Comparison of ENCODE assay signal across 18 cellular contexts in the genomic region with DNA sequence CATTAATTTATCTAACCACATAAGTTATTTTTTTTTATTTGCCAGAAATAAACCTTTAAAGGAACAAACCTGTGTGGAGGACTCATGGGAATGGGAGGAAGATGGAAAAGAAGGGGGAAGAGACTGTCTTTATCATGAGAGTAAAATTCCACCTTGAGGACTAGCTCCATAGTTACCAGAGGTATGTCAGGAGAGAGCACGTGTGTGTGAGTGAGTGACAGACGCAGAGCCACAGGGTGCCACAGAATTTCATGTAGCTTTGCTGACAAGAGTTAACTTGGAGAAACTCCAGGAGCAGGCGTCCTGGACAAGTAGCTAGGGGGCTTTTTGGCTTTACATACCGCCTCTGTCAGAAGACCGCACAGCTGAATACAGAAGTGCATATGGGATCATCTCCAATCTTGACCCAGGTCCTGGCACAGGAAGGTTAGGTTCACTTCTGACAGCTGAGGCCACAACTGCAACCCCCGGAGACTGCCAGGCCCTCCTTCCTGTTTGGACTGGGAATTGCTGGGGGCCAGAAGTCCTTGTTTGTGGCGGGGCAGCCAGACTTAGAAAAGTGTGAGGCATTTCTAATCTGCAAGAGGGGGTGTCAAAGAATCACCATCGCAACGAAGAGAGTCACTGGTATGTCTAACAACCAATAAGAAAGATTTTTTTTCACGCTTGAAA.
"Had no signal": no experiment of that assay in that cellular context is flagged by ENCODE, and none has a peak within 500 bp of the region (broad histone marks: within the 10 kb centered on the region; RNA-seq: fewer than 3 reads in every experiment).

No MANE protein-coding gene starts in this region.

- ATAC-seq: gastrocnemius medialis, lower lobe of right lung had no signal

- H3K27me3 Mint-ChIP-seq: activated naive CD8-positive, alpha-beta T cell; type B pancreatic cell had no signal

- FAIRE-seq: colon had no signal

- H3K27me3 ChIP-seq: breast epithelium, gastrocnemius medialis had no signal

- H3K4me1 ChIP-seq: breast epithelium had no signal

- H3K4me3 Mint-ChIP-seq: activated CD4-positive, alpha-beta memory T cell treated with anti-CD3 and anti-CD28 coated beads for 36 hours; activated naive CD8-positive, alpha-beta T cell; neural crest cell; type B pancreatic cell had no signal

- H3K27ac ChIP-seq: breast epithelium, epithelial cell of prostate, gastrocnemius medialis, lower lobe of right lung, spleen had no signal

- H3K36me3 Mint-ChIP-seq: activated CD4-positive, alpha-beta memory T cell treated with anti-CD3 and anti-CD28 coated beads for 36 hours; activated naive CD8-positive, alpha-beta T cell had no signal

- H3K9me3 ChIP-seq: breast epithelium, gastrocnemius medialis, lower lobe of right lung, spleen had no signal

- H3K9me3 Mint-ChIP-seq: activated CD4-positive, alpha-beta memory T cell treated with anti-CD3 and anti-CD28 coated beads for 36 hours; neural crest cell; type B pancreatic cell had no signal

- DNase-seq: activated CD4-positive, alpha-beta memory T cell treated with anti-CD3 and anti-CD28 coated beads for 36 hours; activated gamma-delta T cell; activated T-cell treated with anti-CD3 and anti-CD28 coated beads, Interleukin-2, amount 50 U/mL, for 48 hours; amygdala; gastrocnemius medialis; hippocampal formation; lower lobe of right lung; spleen; stimulated activated CD4-positive, alpha-beta T cell treated with anti-CD3 and anti-CD28 coated beads, Interleukin-1b, Interleukin-23, amount 100 ng/mL, for 48 hours; stimulated activated naive CD4-positive, alpha-beta T cell treated with Interleukin-2 at 50 U/mL for 16 hours; SW 1271; T-helper 9 cell had no signal

- H3K27ac Mint-ChIP-seq: activated CD4-positive, alpha-beta memory T cell treated with anti-CD3 and anti-CD28 coated beads for 36 hours; activated naive CD8-positive, alpha-beta T cell; type B pancreatic cell had no signal

- H3K36me3 ChIP-seq: breast epithelium, lower lobe of right lung had no signal

- H3K4me3 ChIP-seq: breast epithelium, gastrocnemius medialis, lower lobe of right lung, spleen had no signal
